2 cellular contexts compared by ENCODE assay signal in the genomic region with DNA sequence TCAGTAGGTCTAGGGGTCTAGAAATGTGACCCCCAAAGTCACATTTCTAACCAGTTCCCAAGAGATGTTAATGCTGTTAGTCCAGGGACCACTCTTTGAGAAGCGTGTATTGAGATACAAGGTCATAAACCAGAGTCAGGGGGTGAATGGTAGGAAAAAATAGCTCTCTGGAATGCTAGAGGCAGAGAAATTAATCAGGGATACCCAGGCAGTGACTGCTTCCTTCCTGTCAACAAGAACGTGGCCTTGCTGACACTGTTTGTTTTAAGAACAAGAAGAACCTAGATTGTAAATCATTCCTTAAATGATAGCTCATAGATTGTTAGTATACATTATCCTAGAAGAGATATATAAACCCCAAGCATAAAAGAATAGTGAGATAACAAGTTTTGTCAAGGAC.
TF ChIP-seq lines count a peak whose summit lies in the region.

No MANE protein-coding gene starts in this region.

TF ChIP-seq in liver, 16 proteins besides CTCF, POLR2A, EP300 and RAD21 (continued from another document):
- TF ChIP-seq, protein P1, sequence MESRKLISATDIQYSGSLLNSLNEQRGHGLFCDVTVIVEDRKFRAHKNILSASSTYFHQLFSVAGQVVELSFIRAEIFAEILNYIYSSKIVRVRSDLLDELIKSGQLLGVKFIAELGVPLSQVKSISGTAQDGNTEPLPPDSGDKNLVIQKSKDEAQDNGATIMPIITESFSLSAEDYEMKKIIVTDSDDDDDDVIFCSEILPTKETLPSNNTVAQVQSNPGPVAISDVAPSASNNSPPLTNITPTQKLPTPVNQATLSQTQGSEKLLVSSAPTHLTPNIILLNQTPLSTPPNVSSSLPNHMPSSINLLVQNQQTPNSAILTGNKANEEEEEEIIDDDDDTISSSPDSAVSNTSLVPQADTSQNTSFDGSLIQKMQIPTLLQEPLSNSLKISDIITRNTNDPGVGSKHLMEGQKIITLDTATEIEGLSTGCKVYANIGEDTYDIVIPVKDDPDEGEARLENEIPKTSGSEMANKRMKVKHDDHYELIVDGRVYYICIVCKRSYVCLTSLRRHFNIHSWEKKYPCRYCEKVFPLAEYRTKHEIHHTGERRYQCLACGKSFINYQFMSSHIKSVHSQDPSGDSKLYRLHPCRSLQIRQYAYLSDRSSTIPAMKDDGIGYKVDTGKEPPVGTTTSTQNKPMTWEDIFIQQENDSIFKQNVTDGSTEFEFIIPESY (IDR thresholded peaks at IDR 0.05): no peak
- TF ChIP-seq, protein P2, sequence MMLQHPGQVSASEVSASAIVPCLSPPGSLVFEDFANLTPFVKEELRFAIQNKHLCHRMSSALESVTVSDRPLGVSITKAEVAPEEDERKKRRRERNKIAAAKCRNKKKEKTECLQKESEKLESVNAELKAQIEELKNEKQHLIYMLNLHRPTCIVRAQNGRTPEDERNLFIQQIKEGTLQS (IDR thresholded peaks at IDR 0.05): no peak
TF ChIP-seq in liver: peak in this region for 1.

TF ChIP-seq in HepG2, 621 proteins besides CTCF, POLR2A, EP300 and RAD21 (continued from another document):
- TF ChIP-seq ZNF12 (CRISPR knock-in tag; IDR thresholded peaks at IDR 0.05): no peak
- TF ChIP-seq, protein P3, sequence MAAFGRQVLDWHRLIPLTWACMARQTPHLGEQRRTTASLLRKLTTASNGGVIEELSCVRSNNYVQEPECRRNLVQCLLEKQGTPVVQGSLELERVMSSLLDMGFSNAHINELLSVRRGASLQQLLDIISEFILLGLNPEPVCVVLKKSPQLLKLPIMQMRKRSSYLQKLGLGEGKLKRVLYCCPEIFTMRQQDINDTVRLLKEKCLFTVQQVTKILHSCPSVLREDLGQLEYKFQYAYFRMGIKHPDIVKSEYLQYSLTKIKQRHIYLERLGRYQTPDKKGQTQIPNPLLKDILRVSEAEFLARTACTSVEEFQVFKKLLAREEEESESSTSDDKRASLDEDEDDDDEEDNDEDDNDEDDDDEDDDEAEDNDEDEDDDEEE (CRISPR knock-in tag; IDR thresholded peaks at IDR 0.05): no peak
- no peak for TF ChIP-seq RFX1 (IDR thresholded peaks at IDR 0.05)
- TF ChIP-seq HDAC2 (CRISPR knock-in tag; IDR thresholded peaks at IDR 0.05): no peak
- TF ChIP-seq, protein P4, sequence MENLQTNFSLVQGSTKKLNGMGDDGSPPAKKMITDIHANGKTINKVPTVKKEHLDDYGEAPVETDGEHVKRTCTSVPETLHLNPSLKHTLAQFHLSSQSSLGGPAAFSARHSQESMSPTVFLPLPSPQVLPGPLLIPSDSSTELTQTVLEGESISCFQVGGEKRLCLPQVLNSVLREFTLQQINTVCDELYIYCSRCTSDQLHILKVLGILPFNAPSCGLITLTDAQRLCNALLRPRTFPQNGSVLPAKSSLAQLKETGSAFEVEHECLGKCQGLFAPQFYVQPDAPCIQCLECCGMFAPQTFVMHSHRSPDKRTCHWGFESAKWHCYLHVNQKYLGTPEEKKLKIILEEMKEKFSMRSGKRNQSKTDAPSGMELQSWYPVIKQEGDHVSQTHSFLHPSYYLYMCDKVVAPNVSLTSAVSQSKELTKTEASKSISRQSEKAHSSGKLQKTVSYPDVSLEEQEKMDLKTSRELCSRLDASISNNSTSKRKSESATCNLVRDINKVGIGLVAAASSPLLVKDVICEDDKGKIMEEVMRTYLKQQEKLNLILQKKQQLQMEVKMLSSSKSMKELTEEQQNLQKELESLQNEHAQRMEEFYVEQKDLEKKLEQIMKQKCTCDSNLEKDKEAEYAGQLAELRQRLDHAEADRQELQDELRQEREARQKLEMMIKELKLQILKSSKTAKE (CRISPR knock-in tag; IDR thresholded peaks at IDR 0.05; ENCODE audit: borderline replicate concordance): no peak
- TF ChIP-seq GLI4 (CRISPR knock-in tag; IDR thresholded peaks at IDR 0.05; ENCODE audit: borderline replicate concordance): no peak
- TF ChIP-seq GZF1 (CRISPR knock-in tag; IDR thresholded peaks at IDR 0.05): no peak
- TF ChIP-seq, protein P5, sequence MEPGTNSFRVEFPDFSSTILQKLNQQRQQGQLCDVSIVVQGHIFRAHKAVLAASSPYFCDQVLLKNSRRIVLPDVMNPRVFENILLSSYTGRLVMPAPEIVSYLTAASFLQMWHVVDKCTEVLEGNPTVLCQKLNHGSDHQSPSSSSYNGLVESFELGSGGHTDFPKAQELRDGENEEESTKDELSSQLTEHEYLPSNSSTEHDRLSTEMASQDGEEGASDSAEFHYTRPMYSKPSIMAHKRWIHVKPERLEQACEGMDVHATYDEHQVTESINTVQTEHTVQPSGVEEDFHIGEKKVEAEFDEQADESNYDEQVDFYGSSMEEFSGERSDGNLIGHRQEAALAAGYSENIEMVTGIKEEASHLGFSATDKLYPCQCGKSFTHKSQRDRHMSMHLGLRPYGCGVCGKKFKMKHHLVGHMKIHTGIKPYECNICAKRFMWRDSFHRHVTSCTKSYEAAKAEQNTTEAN (CRISPR knock-in tag; conservative IDR thresholded peaks at IDR 0.05): no peak
- no peak for TF ChIP-seq NR1H2 (CRISPR knock-in tag; IDR thresholded peaks at IDR 0.05; ENCODE audit: borderline replicate concordance, low read depth)
- TF ChIP-seq ZNF224 (CRISPR knock-in tag; IDR thresholded peaks at IDR 0.05): no peak
- no peak for TF ChIP-seq ZNF772 (CRISPR knock-in tag; IDR thresholded peaks at IDR 0.05)
- TF ChIP-seq XRCC5 (optimal IDR thresholded peaks at IDR 0.05; ENCODE audit: low read length): no peak
- no peak for TF ChIP-seq JUN (CRISPR knock-in tag; IDR thresholded peaks at IDR 0.05)
